ENCODE assay signal across 10 cellular contexts in the genomic region with DNA sequence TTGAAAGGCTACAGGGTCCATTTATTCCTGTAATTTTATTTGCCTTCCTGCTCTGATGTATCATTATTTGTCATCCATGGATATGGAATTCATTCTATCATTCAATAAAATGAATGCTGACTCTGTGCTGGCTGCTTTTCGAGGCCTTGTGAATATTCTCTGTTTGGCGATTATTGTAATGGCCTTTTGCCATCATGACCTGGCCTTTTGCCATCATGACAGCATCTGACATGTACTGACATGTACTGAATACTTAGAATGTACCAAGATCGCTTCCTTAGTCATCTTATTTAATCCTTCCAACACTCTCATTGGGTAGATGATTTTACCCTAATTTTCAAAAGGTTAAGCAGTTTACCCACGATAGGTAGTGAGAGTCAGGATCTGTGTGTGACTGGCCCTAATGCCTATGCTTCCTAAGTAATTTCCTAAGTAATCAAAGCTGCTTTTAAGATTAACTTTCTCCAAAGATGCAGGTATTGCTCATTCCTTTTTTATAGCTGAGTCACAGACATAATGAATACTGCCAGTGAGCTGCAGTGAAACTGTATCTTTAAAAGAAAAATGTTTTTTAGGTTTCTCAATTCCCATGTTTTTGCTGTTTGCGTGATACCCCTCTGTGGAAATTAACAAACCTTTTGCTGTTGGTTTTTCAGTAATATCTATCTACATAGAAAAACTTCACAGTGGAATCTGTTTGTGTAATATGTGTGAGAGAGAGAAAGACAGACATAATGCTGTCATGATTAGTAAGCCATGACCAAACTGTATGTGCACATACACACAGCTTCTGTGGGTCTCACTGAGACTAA.
DNase-seq lines count a peak whose midpoint lies in the region; ATAC-seq, FAIRE-seq and TF ChIP-seq lines count a peak whose summit lies in the region.
"Had no signal": no experiment of that assay in that cellular context is flagged by ENCODE, and none has a peak within 500 bp of the region (broad histone marks: within the 10 kb centered on the region; RNA-seq: fewer than 3 reads in every experiment).

No MANE protein-coding gene starts in this region.

- ATAC-seq in RWPE2 (ENCODE audit: low read depth): peak; percentile 91

- H3K27ac Mint-ChIP-seq in T-helper 2 cell treated with Interferon-gamma antibody and Interleukin-4, amounts not matched to agents 5 μg/mL and 100 μg/mL, for 36 hours: peak overlapping the region; percentile 8

- no peaks in the 10 kb centered on the region for H3K9me3 Mint-ChIP-seq in T-helper 2 cell treated with Interferon-gamma antibody and Interleukin-4, amounts not matched to agents 5 μg/mL and 100 μg/mL, for 36 hours
- H3K9me3 Mint-ChIP-seq: activated naive CD4-positive, alpha-beta T cell treated with anti-CD3 and anti-CD28 coated beads, Interleukin-2, amount 10 ng/mL, durations not matched to agents 7 days and 5 days had no signal

- no peaks in the 10 kb centered on the region for H3K27me3 Mint-ChIP-seq in T-helper 2 cell treated with Interferon-gamma antibody and Interleukin-4, amounts not matched to agents 5 μg/mL and 100 μg/mL, for 36 hours (ENCODE audit: low read depth)
- H3K27me3 Mint-ChIP-seq: activated naive CD4-positive, alpha-beta T cell treated with anti-CD3 and anti-CD28 coated beads, Interleukin-2, amount 10 ng/mL, durations not matched to agents 7 days and 5 days had no signal

- H3K36me3 ChIP-seq in RWPE2 (ENCODE audit: low read depth): no peaks in the 10 kb centered on the region
- no peaks in the 10 kb centered on the region for H3K36me3 ChIP-seq in stomach smooth muscle (ENCODE audit: control insufficient read depth in 2 of 2, insufficient read depth in 2 of 2, low read length in 2 of 2)

- H3K9ac ChIP-seq in stomach smooth muscle (ENCODE audit: low read length in 2 of 2): peak overlapping the region in 1 of 2 donors; percentile 34
- H3K9ac ChIP-seq: BLaER1 treated with 17β-estradiol and CSF1 and Interleukin-3, amounts not matched to agents 10 nM and 100 nM had no signal

- H3K36me3 Mint-ChIP-seq in T-helper 2 cell treated with Interferon-gamma antibody and Interleukin-4, amounts not matched to agents 5 μg/mL and 100 μg/mL, for 36 hours (ENCODE audit: low read depth): peaks cover 14% of the 10 kb centered on the region

- H3K27me3 ChIP-seq in RWPE2 (ENCODE audit: insufficient read depth, poor library complexity, severe bottlenecking) (no peaks in the 10 kb centered on the region), stomach smooth muscle (ENCODE audit: control insufficient read depth in 1 of 2, insufficient read depth in 2 of 2, low read length in 2 of 2) (no peaks in the 10 kb centered on the region)
- H3K27me3 ChIP-seq: BLaER1 treated with 17β-estradiol and CSF1 and Interleukin-3, amounts not matched to agents 10 nM and 100 nM had no signal

- no peak overlapping the region for H3K4me3 ChIP-seq in RWPE2 (ENCODE audit: severe bottlenecking)
- H3K4me3 ChIP-seq in stomach smooth muscle (ENCODE audit: low read length in 2 of 2): peak overlapping the region in 1 of 2 donors; percentile 16
- H3K4me3 ChIP-seq: BLaER1 treated with 17β-estradiol and CSF1 and Interleukin-3, amounts not matched to agents 10 nM and 100 nM had no signal

- no peak for FAIRE-seq in HTR-8/SVneo (lab: Jason Lieb, UNC)

- H3K4me1 ChIP-seq in RWPE2 (ENCODE audit: insufficient read depth, poor library complexity, severe bottlenecking): peaks cover 23% of the 10 kb centered on the region
- peaks cover 17% of the 10 kb centered on the region for H3K4me1 ChIP-seq in stomach smooth muscle (ENCODE audit: control insufficient read depth, insufficient read depth, low read length)

- H3K9me3 ChIP-seq in RWPE2 (ENCODE audit: severe bottlenecking) (no peaks in the 10 kb centered on the region), stomach smooth muscle (ENCODE audit: control insufficient read depth in 2 of 2, low read length in 2 of 2) (no peaks in the 10 kb centered on the region)

- peaks cover 33% of the 10 kb centered on the region for H3K4me1 Mint-ChIP-seq in T-helper 2 cell treated with Interferon-gamma antibody and Interleukin-4, amounts not matched to agents 5 μg/mL and 100 μg/mL, for 36 hours (ENCODE audit: low read depth)

- TF ChIP-seq CTCF in RWPE2 (IDR thresholded peaks at IDR 0.05; ENCODE audit: poor library complexity, severe bottlenecking): no peak

- H3K4me3 Mint-ChIP-seq in T-helper 2 cell treated with Interferon-gamma antibody and Interleukin-4, amounts not matched to agents 5 μg/mL and 100 μg/mL, for 36 hours: peak overlapping the region; percentile 23
- H3K4me3 Mint-ChIP-seq: activated naive CD4-positive, alpha-beta T cell treated with anti-CD3 and anti-CD28 coated beads, Interleukin-2, amount 10 ng/mL, durations not matched to agents 7 days and 5 days had no signal

- no peak for DNase-seq in T-helper 2 cell treated with Interferon-gamma antibody and Interleukin-4, amounts not matched to agents 5 μg/mL and 100 μg/mL, for 36 hours (ENCODE audit: low spot score)
- DNase-seq in T-helper 2 cell (no peak), RWPE2 (ENCODE audit: low spot score) (no peak), fibroblast of peridontal ligament (ENCODE audit: extremely low read depth) (peak; percentile 84), NCI-H2227 treated with DMSO at 0.1 percent for 48 hours (lab: John Stamatoyannopoulos, UW) (no peak), superior temporal gyrus (ENCODE audit: extremely low spot score) (no peak), HTR-8/SVneo (ENCODE audit: insufficient read length, low spot score) (no peak)

- H3K27ac ChIP-seq in RWPE2 (ENCODE audit: poor library complexity, severe bottlenecking) (peak overlapping the region; percentile 87), stomach smooth muscle (ENCODE audit: low read length) (peak overlapping the region; percentile 8)
